In genomic region chr1:8943516-8943896, GRCh38 we compare ENCODE assay signal across 15 cellular contexts. TPM values are rescaled to one million over a fixed set of nuclear protein-coding genes. Genes with fewer than 3 reads are reported as not detected.
DNase-seq lines count a peak whose midpoint lies in the region; ATAC-seq and TF ChIP-seq lines count a peak whose summit lies in the region.
"Had no signal": no experiment of that assay in that cellular context is flagged by ENCODE, and none has a peak within 500 bp of the region (broad histone marks: within the 10 kb centered on the region; RNA-seq: fewer than 3 reads in every experiment).

No MANE protein-coding gene starts in this region.

- H3K4me1 ChIP-seq in ES-I3 (ENCODE audit: insufficient read depth, low read length) (peaks cover 29% of the 10 kb centered on the region), neural progenitor cell (peaks cover 26% of the 10 kb centered on the region)

- peak; percentile 4 for DNase-seq in NCI-H69 (lab: John Stamatoyannopoulos, UW)
- peak; percentile 68 for DNase-seq in ecto neural progenitor cell (ENCODE audit: low spot score)
- DNase-seq in neural progenitor cell (ENCODE audit: low spot score): peak; percentile 69
- DNase-seq in stimulated activated CD4-positive, alpha-beta T cell treated with anti-CD3 and anti-CD28 coated beads, Interleukin-15, amount 100 ng/mL, for 24 hours: no peak
- DNase-seq: activated CD8-positive, alpha-beta memory T cell treated with anti-CD3 and anti-CD28 coated beads, Interleukin-2, amount 50 U/mL, for 48 hours; brain microvascular endothelial cell; COR-L47; erythroblast; NCI-H226; PC-3; T1000 had no signal

- peak overlapping the region; percentile 99 for H2AFZ ChIP-seq in neural progenitor cell (replicated peaks)

- peaks cover 47% of the 10 kb centered on the region for H3K4me1 Mint-ChIP-seq in neural progenitor cell
- H3K4me1 Mint-ChIP-seq: memory B cell had no signal

- no peaks in the 10 kb centered on the region for H4K20me1 ChIP-seq in neural progenitor cell (ENCODE audit: low read depth)

- H3K9me3 Mint-ChIP-seq in neural progenitor cell: peaks cover 8% of the 10 kb centered on the region
- H3K9me3 Mint-ChIP-seq: memory B cell had no signal

- no peak overlapping the region for H3K4me3 Mint-ChIP-seq in neural progenitor cell
- H3K4me3 Mint-ChIP-seq: memory B cell had no signal

- H3K36me3 ChIP-seq in ES-I3 (ENCODE audit: insufficient read depth, low read length): no peaks in the 10 kb centered on the region
- H3K36me3 ChIP-seq in neural progenitor cell: no peaks in the 10 kb centered on the region
- H3K36me3 ChIP-seq: brain microvascular endothelial cell had no signal

- no peaks in the 10 kb centered on the region for H3K79me2 ChIP-seq in neural progenitor cell (ENCODE audit: low read depth)

- H3K27me3 ChIP-seq in neural progenitor cell: no peaks in the 10 kb centered on the region
- H3K27me3 ChIP-seq: brain microvascular endothelial cell had no signal

- peaks cover 22% of the 10 kb centered on the region for H3K27me3 Mint-ChIP-seq in neural progenitor cell (ENCODE audit: insufficient read depth, low read depth)

- peak overlapping the region; percentile 14; the same call in 1 of the 2 replicates for H3K9ac ChIP-seq in ES-I3 (ENCODE audit: low read depth, low read length)
- H3K9ac ChIP-seq in neural progenitor cell: no peak overlapping the region

- no peak for ATAC-seq in activated CD4-positive, CD25-positive, alpha-beta regulatory T cell treated with anti-CD3 and anti-CD28 coated beads, Interleukin-2, amount 50 U/mL, for 24 hours
- ATAC-seq in GM18868 (IDR thresholded peaks at IDR 0.05; ENCODE audit: unreplicated experiment): no peak
- ATAC-seq: PC-3 had no signal

- H3K4me2 ChIP-seq in neural progenitor cell: peak overlapping the region; percentile 59

- peak overlapping the region; percentile 49 for H3K27ac ChIP-seq in neural progenitor cell
- H3K27ac ChIP-seq: brain microvascular endothelial cell had no signal

- H3K9me3 ChIP-seq in ES-I3 (ENCODE audit: control insufficient read depth, insufficient read depth, low read length) (no peaks in the 10 kb centered on the region), neural progenitor cell (ENCODE audit: low read depth) (no peaks in the 10 kb centered on the region)

- H3K4me3 ChIP-seq in neural progenitor cell: no peak overlapping the region

- peak overlapping the region; percentile 96 for H3K27ac Mint-ChIP-seq in neural progenitor cell
- H3K27ac Mint-ChIP-seq: memory B cell had no signal

- no peak for TF ChIP-seq CTCF in neural progenitor cell (IDR thresholded peaks at IDR 0.05)

- H3F3A ChIP-seq in neural progenitor cell (ENCODE audit: low read depth): peaks cover 29% of the 10 kb centered on the region

- no peaks in the 10 kb centered on the region for H3K36me3 Mint-ChIP-seq in neural progenitor cell
- H3K36me3 Mint-ChIP-seq: memory B cell had no signal

RNA-seq across cellular contexts. Expression of gene CA6, which starts 2.2 kb away (rescaled TPM):
- not detected in 2 replicates for total RNA-seq in neural progenitor cell (ENCODE audit: low replicate concordance)
